10 cellular contexts compared by ENCODE assay signal in genomic region chr1:235259133-235259778, GRCh38.
DNase-seq lines count a peak whose midpoint lies in the region; ATAC-seq and TF ChIP-seq lines count a peak whose summit lies in the region.
"Had no signal": no experiment of that assay in that cellular context is flagged by ENCODE, and none has a peak within 500 bp of the region (broad histone marks: within the 10 kb centered on the region; RNA-seq: fewer than 3 reads in every experiment).

No MANE protein-coding gene starts in this region.

- H3K27me3 Mint-ChIP-seq in CD4-positive, alpha-beta T cell = no peaks in the 10 kb centered on the region

- POLR2A ChIA-PET in CD4-positive, alpha-beta T cell (lab: Charles Lee) = interaction anchor here (0.8 to 2.8 kb wide), 5 partner anchors 13 to 70 kb away, joined by 3 to 8 read pairs (median 5); partner anchors contain the start of genes ARID4B and GGPS1

- H3K27ac ChIP-seq in CD4-positive, alpha-beta T cell (ENCODE audit: low read depth, low read length) = no peak overlapping the region
- H3K27ac ChIP-seq in left ventricle myocardium inferior (replicated peaks) = peak overlapping the region; percentile 1
- no peak overlapping the region for H3K27ac ChIP-seq in Karpas-422 (ENCODE audit: low read length)

- H3K9me3 Mint-ChIP-seq in CD4-positive, alpha-beta T cell = no peaks in the 10 kb centered on the region

- DNase-seq in CD4-positive, alpha-beta T cell = no peak
- DNase-seq in NCI-H2196 (lab: John Stamatoyannopoulos, UW; ENCODE audit: unreplicated experiment) = peak; percentile 16
- no peak for DNase-seq in left ventricle myocardium inferior
- no peak for DNase-seq in Karpas-422
- no peak for DNase-seq in 8988T
- no peak for DNase-seq in activated CD8-positive, alpha-beta memory T cell treated with anti-CD3 and anti-CD28 coated beads, Interleukin-2, amount 50 U/mL, for 4 hours
- no peak for DNase-seq in GF-D8 (lab: John Stamatoyannopoulos, UW)
- DNase-seq: activated CD4-positive, alpha-beta T cell treated with anti-CD3 and anti-CD28 coated beads for 48 hours; DMS79 had no signal

- H3K9me3 ChIP-seq in CD4-positive, alpha-beta T cell (ENCODE audit: control insufficient read depth, low read length) = no peaks in the 10 kb centered on the region
- no peaks in the 10 kb centered on the region for H3K9me3 ChIP-seq in left ventricle myocardium inferior (replicated peaks)
- H3K9me3 ChIP-seq in Karpas-422 (ENCODE audit: low read length) = no peaks in the 10 kb centered on the region

- H3K9me2 ChIP-seq in Karpas-422 (replicated peaks; ENCODE audit: insufficient read depth, low read length) = no peaks in the 10 kb centered on the region

- H3K4me3 Mint-ChIP-seq in CD4-positive, alpha-beta T cell = peak overlapping the region; percentile 31

- H2AFZ ChIP-seq in Karpas-422 (ENCODE audit: low read length) = no peak overlapping the region

- intact Hi-C loops in CD4-positive, alpha-beta T cell (cut with DNase I, micrococcal nuclease) = no loop called here
- intact Hi-C loops in left ventricle myocardium inferior (cut with micrococcal nuclease) = loop anchor here (10.0 kb wide), 1 partner anchor 66 kb away; the partner anchor contains the start of genes ARID4B and GGPS1

- CTCF ChIA-PET in CD4-positive, alpha-beta T cell (lab: Charles Lee) = interaction anchor here (0.7 to 1.9 kb wide), 10 partner anchors 16 to 157 kb away, joined by 3 to 11 read pairs (median 3); no protein-coding TSS in a partner anchor

- H3K27me3 ChIP-seq in CD4-positive, alpha-beta T cell (ENCODE audit: control insufficient read depth, insufficient read depth, low read length) = no peaks in the 10 kb centered on the region
- no peaks in the 10 kb centered on the region for H3K27me3 ChIP-seq in left ventricle myocardium inferior (ENCODE audit: low read depth)
- H3K27me3 ChIP-seq in Karpas-422 (ENCODE audit: low read length) = no peaks in the 10 kb centered on the region

- peak; percentile 57 for ATAC-seq in CD4-positive, alpha-beta T cell (ENCODE audit: poor library complexity)
- ATAC-seq in GM19397 (IDR thresholded peaks at IDR 0.05; ENCODE audit: unreplicated experiment) = peak; percentile 53

- peaks cover 82% of the 10 kb centered on the region for H3K4me1 Mint-ChIP-seq in CD4-positive, alpha-beta T cell (ENCODE audit: low read depth)

- peaks cover 33% of the 10 kb centered on the region for H3K4me1 ChIP-seq in left ventricle myocardium inferior
- peaks cover 27% of the 10 kb centered on the region for H3K4me1 ChIP-seq in Karpas-422 (ENCODE audit: low read length)

- H3K4me2 ChIP-seq in Karpas-422 (ENCODE audit: low read depth, low read length, poor library complexity, severe bottlenecking) = no peak overlapping the region

- H3K4me3 ChIP-seq in left ventricle myocardium inferior (no peak overlapping the region), Karpas-422 (ENCODE audit: low read length) (no peak overlapping the region)

- peak overlapping the region; percentile 35 for H3K27ac Mint-ChIP-seq in CD4-positive, alpha-beta T cell

- TF ChIP-seq CTCF in CD4-positive, alpha-beta T cell (IDR thresholded peaks at IDR 0.05) = no peak
- no peak for TF ChIP-seq CTCF in left ventricle myocardium inferior (IDR thresholded peaks at IDR 0.05; ENCODE audit: borderline replicate concordance)

- H3K79me2 ChIP-seq in Karpas-422 (ENCODE audit: low read length) = peaks cover 93% of the 10 kb centered on the region

- H3K36me3 Mint-ChIP-seq in CD4-positive, alpha-beta T cell (ENCODE audit: low read depth) = peaks cover 35% of the 10 kb centered on the region

- no peak overlapping the region for H3K9ac ChIP-seq in Karpas-422 (ENCODE audit: low read length)

- H3K36me3 ChIP-seq in left ventricle myocardium inferior (peaks cover 7% of the 10 kb centered on the region), Karpas-422 (ENCODE audit: insufficient read depth, low read length) (peaks cover 12% of the 10 kb centered on the region; the same call in 1 of the 2 replicates)

- H4K20me1 ChIP-seq in Karpas-422 (ENCODE audit: insufficient read depth, low read depth, low read length) = no peaks in the 10 kb centered on the region
